28 cellular contexts compared by ENCODE assay signal in genomic region chr1:234018816-234019215, GRCh38.
"Had no signal": no experiment of that assay in that cellular context is flagged by ENCODE, and none has a peak within 500 bp of the region (broad histone marks: within the 10 kb centered on the region; RNA-seq: fewer than 3 reads in every experiment).

No MANE protein-coding gene starts in this region.

- H3K27me3 ChIP-seq: left lung, neural progenitor cell, right atrium auricular region, right lobe of liver, tibial nerve, uterus had no signal

- H3K27ac ChIP-seq: left lung, lower lobe of right lung, neural progenitor cell, neutrophil, right atrium auricular region, right lobe of liver, tibial nerve, uterus had no signal

- H3K9me3 Mint-ChIP-seq: nephron progenitor cell; stimulated activated naive CD8-positive, alpha-beta T cell treated with anti-CD3 and anti-CD28 coated beads, Interleukin-15, amount 100 ng/mL, for 72 hours; type B pancreatic cell had no signal

- H3K4me1 Mint-ChIP-seq: mesothelial cell of epicardium; naive B cell; natural killer cell; nephron progenitor cell; neural progenitor cell; stimulated activated memory B cell treated with anti-CD40 and anti-IgM and Interleukin-4, amounts not matched to agents 10 μg/mL and 1 μg/mL and 100 μg/mL, for 72 hours; stimulated activated naive CD8-positive, alpha-beta T cell treated with anti-CD3 and anti-CD28 coated beads, Interleukin-15, amount 100 ng/mL, for 72 hours had no signal

- H3K4me3 Mint-ChIP-seq: mesothelial cell of epicardium; naive B cell; natural killer cell; nephron progenitor cell; neural progenitor cell; stimulated activated memory B cell treated with anti-CD40 and anti-IgM and Interleukin-4, amounts not matched to agents 10 μg/mL and 1 μg/mL and 100 μg/mL, for 72 hours; stimulated activated naive CD8-positive, alpha-beta T cell treated with anti-CD3 and anti-CD28 coated beads, Interleukin-15, amount 100 ng/mL, for 72 hours; type B pancreatic cell had no signal

- H2AFZ ChIP-seq: neural progenitor cell had no signal

- H3K9me3 ChIP-seq: left lung, lower lobe of right lung, neutrophil, right atrium auricular region, right lobe of liver, uterus had no signal

- H3K27ac Mint-ChIP-seq: mesothelial cell of epicardium; naive B cell; natural killer cell; nephron progenitor cell; neural progenitor cell; progenitor cell of endocrine pancreas; stimulated activated memory B cell treated with anti-CD40 and anti-IgM and Interleukin-4, amounts not matched to agents 10 μg/mL and 1 μg/mL and 100 μg/mL, for 72 hours; stimulated activated naive CD8-positive, alpha-beta T cell treated with anti-CD3 and anti-CD28 coated beads, Interleukin-15, amount 100 ng/mL, for 72 hours; type B pancreatic cell had no signal

- H3K36me3 ChIP-seq: left lung, lower lobe of right lung, neural progenitor cell, neutrophil, right atrium auricular region, right lobe of liver, tibial nerve, uterus had no signal

- H3K9ac ChIP-seq: neural progenitor cell had no signal

- DNase-seq: hippocampal formation; kidney; left colon; left lung; lower lobe of right lung; mesendoderm; naive B cell; natural killer cell; nephron progenitor cell; occipital lobe; right lobe of liver; stimulated activated CD4-positive, alpha-beta T cell treated with anti-CD3 and anti-CD28 coated beads, Interleukin-1b, Interleukin-23, amount 100 ng/mL, for 48 hours; stimulated activated CD4-positive, alpha-beta T cell treated with anti-CD3 and anti-CD28 coated beads, Interleukin-2, amount 100 ng/mL, for 48 hours; stimulated activated CD4-positive, alpha-beta T cell treated with anti-CD3 and anti-CD28 coated beads, Interleukin-4, amount 100 ng/mL, for 4 hours; stimulated activated CD8-positive, alpha-beta memory T cell treated with anti-CD3 and anti-CD28 coated beads, Interleukin-4, amount 100 ng/mL, for 48 hours; stimulated activated naive CD4-positive, alpha-beta T cell treated with Interleukin-2 at 50 U/mL for 16 hours; stimulated activated naive CD8-positive, alpha-beta T cell treated with anti-CD3 and anti-CD28 coated beads, Interleukin-15, amount 100 ng/mL, for 72 hours; substantia nigra; uterus had no signal

- H3K4me1 ChIP-seq: left lung, lower lobe of right lung, neural progenitor cell, right atrium auricular region, right lobe of liver, tibial nerve, uterus had no signal

- H3K36me3 Mint-ChIP-seq: mesothelial cell of epicardium; naive B cell; natural killer cell; neural progenitor cell; stimulated activated memory B cell treated with anti-CD40 and anti-IgM and Interleukin-4, amounts not matched to agents 10 μg/mL and 1 μg/mL and 100 μg/mL, for 72 hours; type B pancreatic cell had no signal

- H3K4me3 ChIP-seq: left lung, lower lobe of right lung, neural progenitor cell, right atrium auricular region, right lobe of liver, smooth muscle cell, tibial nerve, uterus had no signal

- FAIRE-seq: kidney had no signal

- H3K4me2 ChIP-seq: neural progenitor cell, smooth muscle cell had no signal
